8 cellular contexts compared by ENCODE assay signal in genomic region chr9:110058304-110058953, GRCh38.
A peak's percentile ranks its signal among the peaks of the same experiment; 100 is the strongest.
DNase-seq lines count a peak whose midpoint lies in the region; ATAC-seq, FAIRE-seq and TF ChIP-seq lines count a peak whose summit lies in the region.

No MANE protein-coding gene starts in this region.

- TF ChIP-seq CTCF in 22Rv1 (IDR thresholded peaks at IDR 0.05), result peak; percentile 69

- in situ Hi-C loops in KBM-7 (cut with MboI; ENCODE audit: low pct_unique_long_range_greater_than_20kb, low sequenced_read_pairs), result loop anchor here (25.0 kb wide), 1 partner anchor 146 kb away; no protein-coding TSS in a partner anchor

- no peak for ATAC-seq in GM18498 (IDR thresholded peaks at IDR 0.05; ENCODE audit: unreplicated experiment)

- peak; percentile 85 for FAIRE-seq in GM12892 (lab: Jason Lieb, UNC)

- no peak for TF ChIP-seq POLR2A in GM12892 (IDR thresholded peaks at IDR 0.05; ENCODE audit: low read depth, low read length)

- H3K27ac ChIP-seq in 22Rv1, result no peak overlapping the region

- DNase-seq in GM12892 (ENCODE audit: insufficient read length) (no peak), KBM-7 (peak; percentile 60), SK-N-DZ (ENCODE audit: low spot score) (peak; percentile 17), amniotic epithelial cell (ENCODE audit: low read depth) (peak; percentile 64), iPS-NIHi7 (ENCODE audit: extremely low spot score) (peak; percentile 79)
- DNase-seq in stimulated activated CD8-positive, alpha-beta memory T cell treated with anti-CD3 and anti-CD28 coated beads, Interleukin-4, amount 100 ng/mL, for 48 hours, result peak; percentile 59
